ENCODE assay signal across 8 cellular contexts in genomic region chr17:1227917-1228751, GRCh38. TPM values are rescaled to one million over a fixed set of nuclear protein-coding genes. Genes with fewer than 3 reads are reported as not detected.
A peak's percentile ranks its signal among the peaks of the same experiment; 100 is the strongest.
DNase-seq lines count a peak whose midpoint lies in the region; ATAC-seq and TF ChIP-seq lines count a peak whose summit lies in the region.

No MANE protein-coding gene starts in this region.

- peak overlapping the region; percentile 54 for H3K4me3 ChIP-seq in mucosa of descending colon

- no peaks in the 10 kb centered on the region for H3K36me3 ChIP-seq in mucosa of descending colon (ENCODE audit: low read depth)

- intact Hi-C loops in mucosa of descending colon (cut with DNase I, micrococcal nuclease), result no loop called here

- peak; percentile 57 for ATAC-seq in GM18907 (IDR thresholded peaks at IDR 0.05; ENCODE audit: unreplicated experiment)
- ATAC-seq in mucosa of descending colon, result peak; percentile 32
- ATAC-seq in HG03039 (IDR thresholded peaks at IDR 0.05; ENCODE audit: unreplicated experiment), result no peak

- H3K4me1 ChIP-seq in mucosa of descending colon (ENCODE audit: low read depth), result peaks cover 23% of the 10 kb centered on the region

- no peak for TF ChIP-seq CTCF in mucosa of descending colon (IDR thresholded peaks at IDR 0.05)

- H3K9me3 ChIP-seq in mucosa of descending colon, result no peaks in the 10 kb centered on the region

- DNase-seq in AML-193 (lab: John Stamatoyannopoulos, UW), result peak; percentile 7 to 19
- DNase-seq in NAMALWA (ENCODE audit: low spot score), result peak; percentile 74
- DNase-seq in astrocyte of the hippocampus (ENCODE audit: low read depth, low spot score), result peak; percentile 15
- DNase-seq in mucosa of descending colon, result peak; percentile 64 to 71 (median 70)
- no peak for DNase-seq in NCI-H1105 (lab: John Stamatoyannopoulos, UW)
- DNase-seq in hepatic stellate cell (ENCODE audit: low spot score), result no peak

RNA-seq across cellular contexts. Expression of gene BHLHA9, which starts 42.1 kb away (rescaled TPM):
- total RNA-seq in mucosa of descending colon, result not detected

RNA-seq across cellular contexts. Expression of gene ABR, which starts 48.4 kb away (rescaled TPM):
- 100 to 1,000 TPM; 257 to 470 (median 292) TPM for total RNA-seq in mucosa of descending colon

RNA-seq across cellular contexts. Expression of gene TRARG1, which starts 51.3 kb away (rescaled TPM):
- total RNA-seq in mucosa of descending colon, result under 1 TPM in 2 of 3 donors, not detected in 1; 0.41 to 0.66 TPM

Comparison
In these comparisons a context has a peak if more than half of its experiments do, and no peak if none do; other contexts are left out.
1. DNase-seq: peak in AML-193 (2 of 2), NAMALWA (single experiment), astrocyte of the hippocampus (single experiment) and mucosa of descending colon (3 of 3); none in NCI-H1105 (single experiment) and hepatic stellate cell (single experiment).